Comparison of ENCODE assay signal across 9 cellular contexts in the genomic region with DNA sequence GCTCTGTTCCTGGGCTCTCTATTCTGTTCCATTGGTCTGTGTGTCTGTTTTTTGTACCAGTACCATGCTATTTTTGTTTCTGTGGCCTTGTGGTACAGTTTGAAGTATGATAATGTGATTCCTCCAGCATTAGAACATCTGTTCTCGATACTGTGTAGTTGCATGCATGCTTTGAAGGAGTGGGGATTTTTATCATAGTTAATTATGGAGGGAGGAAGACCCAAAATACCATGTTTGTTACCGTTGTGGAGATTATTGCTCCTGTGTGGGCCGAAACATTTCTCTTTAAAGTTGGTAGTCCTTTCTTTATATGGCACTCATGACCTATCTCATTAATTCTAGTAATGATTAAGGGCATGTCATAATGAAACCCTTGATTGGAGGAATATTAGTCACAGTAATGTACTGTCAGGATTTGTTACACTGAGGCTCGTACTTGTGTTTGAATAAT.
DNase-seq lines count a peak whose midpoint lies in the region; ATAC-seq and TF ChIP-seq lines count a peak whose summit lies in the region.
"Had no signal": no experiment of that assay in that cellular context is flagged by ENCODE, and none has a peak within 500 bp of the region (broad histone marks: within the 10 kb centered on the region; RNA-seq: fewer than 3 reads in every experiment).

No MANE protein-coding gene starts in this region.

- peak overlapping the region; percentile 10; the same call in 1 of the 2 replicates for H3K9ac ChIP-seq in Karpas-422 (ENCODE audit: low read length)
- H3K9ac ChIP-seq in colonic mucosa (ENCODE audit: low read depth in 2 of 2, low read length in 2 of 2): no peak overlapping the region

- peak overlapping the region; percentile 38 for H3K4me2 ChIP-seq in Karpas-422 (ENCODE audit: low read depth, low read length, poor library complexity, severe bottlenecking)

- CTCF ChIA-PET in activated CD4-positive, alpha-beta T cell treated with anti-CD3 and anti-CD28 coated beads for 36 hours (lab: Charles Lee): no interaction called here

- TF ChIP-seq CTCF in nephron progenitor cell (IDR thresholded peaks at IDR 0.05) (no peak), colonic mucosa (IDR thresholded peaks at IDR 0.05) (no peak)

- no peak overlapping the region for H3K4me3 ChIP-seq in Karpas-422 (ENCODE audit: low read length)
- no peak overlapping the region for H3K4me3 ChIP-seq in colonic mucosa

- no peaks in the 10 kb centered on the region for H3K9me3 Mint-ChIP-seq in activated CD4-positive, alpha-beta T cell treated with anti-CD3 and anti-CD28 coated beads for 36 hours (ENCODE audit: low read depth)
- peaks cover 15% of the 10 kb centered on the region for H3K9me3 Mint-ChIP-seq in nephron progenitor cell

- intact Hi-C loops in activated CD4-positive, alpha-beta T cell treated with anti-CD3 and anti-CD28 coated beads for 36 hours (cut with DNase I, micrococcal nuclease): no loop called here
- intact Hi-C loops in colonic mucosa (cut with DNase I): no loop called here

- H3K9me3 ChIP-seq in Karpas-422 (ENCODE audit: low read length): no peaks in the 10 kb centered on the region
- H3K9me3 ChIP-seq in colonic mucosa: no peaks in the 10 kb centered on the region

- peaks cover 14% of the 10 kb centered on the region for H3K4me1 Mint-ChIP-seq in activated CD4-positive, alpha-beta T cell treated with anti-CD3 and anti-CD28 coated beads for 36 hours
- no peaks in the 10 kb centered on the region for H3K4me1 Mint-ChIP-seq in nephron progenitor cell

- H3K9me2 ChIP-seq in Karpas-422 (replicated peaks; ENCODE audit: insufficient read depth, low read length): no peaks in the 10 kb centered on the region

- no peak overlapping the region for H2AFZ ChIP-seq in Karpas-422 (ENCODE audit: low read length)

- peak overlapping the region; percentile 61 for H3K27ac Mint-ChIP-seq in activated CD4-positive, alpha-beta T cell treated with anti-CD3 and anti-CD28 coated beads for 36 hours
- H3K27ac Mint-ChIP-seq in nephron progenitor cell: peak overlapping the region; percentile 27

- no peaks in the 10 kb centered on the region for H4K20me1 ChIP-seq in Karpas-422 (ENCODE audit: insufficient read depth, low read depth, low read length)

- DNase-seq in activated CD4-positive, alpha-beta T cell treated with anti-CD3 and anti-CD28 coated beads for 36 hours: no peak
- DNase-seq in activated CD4-positive, alpha-beta T cell treated with anti-CD3 and anti-CD28 coated beads, Interleukin-2, amount 50 U/mL, for 48 hours: no peak
- peak; percentile 48 for DNase-seq in Karpas-422
- no peak for DNase-seq in nephron progenitor cell
- DNase-seq in colonic mucosa: no peak
- no peak for DNase-seq in foreskin melanocyte
- no peak for DNase-seq in RPMI8226
- DNase-seq: amniotic stem cell had no signal

- peaks cover 10% of the 10 kb centered on the region for H3K36me3 ChIP-seq in Karpas-422 (ENCODE audit: insufficient read depth, low read length)
- H3K36me3 ChIP-seq in colonic mucosa: no peaks in the 10 kb centered on the region

- peaks cover 42% of the 10 kb centered on the region for H3K36me3 Mint-ChIP-seq in activated CD4-positive, alpha-beta T cell treated with anti-CD3 and anti-CD28 coated beads for 36 hours (ENCODE audit: low read depth)
- peaks cover 36% of the 10 kb centered on the region for H3K36me3 Mint-ChIP-seq in nephron progenitor cell (ENCODE audit: low read depth)

- H3K27me3 ChIP-seq in Karpas-422 (ENCODE audit: low read length) (no peaks in the 10 kb centered on the region), colonic mucosa (no peaks in the 10 kb centered on the region)

- H3K4me3 Mint-ChIP-seq in activated CD4-positive, alpha-beta T cell treated with anti-CD3 and anti-CD28 coated beads for 36 hours: no peak overlapping the region
- no peak overlapping the region for H3K4me3 Mint-ChIP-seq in nephron progenitor cell

- peak; percentile 91 for ATAC-seq in activated CD4-positive, alpha-beta T cell treated with anti-CD3 and anti-CD28 coated beads for 36 hours
- peak; percentile 89 for ATAC-seq in HG02571 (IDR thresholded peaks at IDR 0.05; ENCODE audit: unreplicated experiment)

- H3K79me2 ChIP-seq in Karpas-422 (ENCODE audit: low read length): peaks cover 31% of the 10 kb centered on the region

- no peaks in the 10 kb centered on the region for H3K27me3 Mint-ChIP-seq in activated CD4-positive, alpha-beta T cell treated with anti-CD3 and anti-CD28 coated beads for 36 hours
- no peaks in the 10 kb centered on the region for H3K27me3 Mint-ChIP-seq in nephron progenitor cell (ENCODE audit: low read depth, poor library complexity)

- peaks cover 74% of the 10 kb centered on the region for H3K4me1 ChIP-seq in Karpas-422 (ENCODE audit: low read length)
- no peaks in the 10 kb centered on the region for H3K4me1 ChIP-seq in colonic mucosa

- H3K27ac ChIP-seq in Karpas-422 (ENCODE audit: low read length) (peak overlapping the region; percentile 53), colonic mucosa (no peak overlapping the region)

- POLR2A ChIA-PET in activated CD4-positive, alpha-beta T cell treated with anti-CD3 and anti-CD28 coated beads for 36 hours (lab: Charles Lee): no interaction called here
